Comparison of ENCODE assay signal across 11 cellular contexts in the genomic region with DNA sequence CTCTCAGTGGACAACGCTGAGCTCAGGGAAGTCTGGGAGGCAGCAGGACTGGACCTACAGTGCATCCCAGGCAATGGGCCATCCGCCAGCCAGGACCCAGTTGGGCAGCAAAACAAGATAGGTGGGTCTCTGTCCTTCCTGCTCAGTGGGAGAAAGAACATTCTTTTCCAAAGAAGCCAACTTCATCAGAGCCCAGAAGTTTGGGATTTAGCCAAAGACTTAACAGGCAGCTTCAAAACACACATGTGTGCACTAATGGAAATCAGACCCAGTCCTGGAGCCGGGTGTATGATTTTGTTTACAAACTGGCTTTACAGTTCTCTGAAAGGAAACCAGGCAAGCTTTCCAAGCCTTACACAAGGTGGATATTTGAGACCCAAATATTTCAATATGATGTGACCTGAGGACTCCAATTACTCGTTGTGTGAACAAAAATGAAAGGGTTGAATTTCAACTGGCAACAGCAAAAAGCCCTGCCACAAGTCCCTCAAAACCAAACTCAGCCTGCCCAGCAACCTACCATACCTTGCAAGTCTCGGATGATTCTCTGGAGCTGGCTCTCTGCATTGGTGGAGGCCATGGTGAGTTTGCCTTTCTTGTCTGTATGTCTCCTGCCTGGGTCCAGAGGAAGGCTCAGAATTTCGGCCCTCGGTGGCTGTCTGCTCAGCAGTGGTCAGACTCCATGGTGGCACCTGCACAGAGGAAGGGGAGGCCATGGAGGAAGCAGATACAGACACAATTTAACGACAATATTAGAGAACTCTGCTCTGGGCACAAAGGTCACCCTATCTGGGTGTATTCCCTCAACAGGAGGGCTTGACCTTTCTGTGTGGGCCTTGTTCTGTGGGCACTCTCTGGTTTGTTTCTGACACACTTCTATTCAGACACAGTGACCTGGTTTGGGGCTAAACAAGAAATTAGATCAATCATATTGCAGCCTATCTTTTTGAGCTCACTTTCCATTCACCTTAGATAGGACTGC. TPM values are rescaled to one million over a fixed set of nuclear protein-coding genes. Genes with fewer than 3 reads are reported as not detected.
A peak's percentile ranks its signal among the peaks of the same experiment; 100 is the strongest.
DNase-seq lines count a peak whose midpoint lies in the region; ATAC-seq, FAIRE-seq and TF ChIP-seq lines count a peak whose summit lies in the region.
"Had no signal": no experiment of that assay in that cellular context is flagged by ENCODE, and none has a peak within 500 bp of the region (broad histone marks: within the 10 kb centered on the region; RNA-seq: fewer than 3 reads in every experiment).

No MANE protein-coding gene starts in this region.

- in situ Hi-C loops in K562 (cut with MboI) = no loop called here

- peaks cover 7% of the 10 kb centered on the region for H3K9me1 ChIP-seq in K562 (ENCODE audit: control insufficient read depth, insufficient read depth, low read length)

- CTCF ChIA-PET in K562 (lab: Yijun Ruan, JAX; ENCODE audit: low intra/inter-chr PET ratio) (no interaction called here), OCI-LY7 (lab: Charles Lee; ENCODE audit: unreplicated experiment) (no interaction called here)

- H4K20me1 ChIP-seq in K562 (replicated peaks; ENCODE audit: control insufficient read depth, insufficient read depth, low read length) (peaks cover 27% of the 10 kb centered on the region), OCI-LY7 (ENCODE audit: insufficient read depth, low read length) (no peaks in the 10 kb centered on the region; the same call in 1 of the 2 replicates)

- POLR2A ChIA-PET in K562 (lab: Yijun Ruan, JAX) (interaction anchor here (0.5 to 1.7 kb wide), 8 partner anchors 8 to 113 kb away, joined by 3 to 5 read pairs (median 3); no protein-coding TSS in a partner anchor), OCI-LY7 (lab: Charles Lee) (no interaction called here)

- no peaks in the 10 kb centered on the region for H3K9me3 ChIP-seq in KOPT-K1 (ENCODE audit: insufficient read depth, low read length, poor library complexity, severe bottlenecking)
- no peaks in the 10 kb centered on the region for H3K9me3 ChIP-seq in K562 (replicated peaks; ENCODE audit: control insufficient read depth, insufficient read depth, low read depth, low read length)
- no peaks in the 10 kb centered on the region for H3K9me3 ChIP-seq in OCI-LY7 (ENCODE audit: low read length)

- 66% methylated on average over 8 of the region's 8 CpGs for WGBS in K562 (ENCODE audit: insufficient coverage, low coverage, missing lambda C conversion rate)

- no peaks in the 10 kb centered on the region for H3K9me3 Mint-ChIP-seq in immature natural killer cell
- no peaks in the 10 kb centered on the region for H3K9me3 Mint-ChIP-seq in stimulated activated effector memory CD8-positive, alpha-beta T cell treated with anti-CD3 and anti-CD28 coated beads, Interleukin-12 subunit alpha, Interleukin-12 subunit beta, amount 100 ng/mL, for 72 hours
- H3K9me3 Mint-ChIP-seq: type B pancreatic cell had no signal

- H3K4me1 Mint-ChIP-seq in immature natural killer cell = peaks cover 46 to 65% of the 10 kb centered on the region in 2 donors
- H3K4me1 Mint-ChIP-seq in stimulated activated effector memory CD8-positive, alpha-beta T cell treated with anti-CD3 and anti-CD28 coated beads, Interleukin-12 subunit alpha, Interleukin-12 subunit beta, amount 100 ng/mL, for 72 hours = peaks cover 84% of the 10 kb centered on the region

- H3K4me3 ChIP-seq in K562 = no peak overlapping the region
- H3K4me3 ChIP-seq in OCI-LY7 (ENCODE audit: low read depth, low read length, poor library complexity, severe bottlenecking) = no peak overlapping the region

- FAIRE-seq in K562 (lab: Jason Lieb, UNC) = peak; percentile 23

- H3K27me3 Mint-ChIP-seq in immature natural killer cell (ENCODE audit: low read depth in 3 of 3) = peaks cover 0 to 1% (median 0%) of the 10 kb centered on the region in 3 donors
- H3K27me3 Mint-ChIP-seq: type B pancreatic cell had no signal

- intact Hi-C loops in K562 (cut with micrococcal nuclease) (no loop called here), OCI-LY7 (cut with micrococcal nuclease; ENCODE audit: unreplicated experiment) (no loop called here)

- TF ChIP-seq POLR2A in K562 (conservative IDR thresholded peaks at IDR 0.05) = no peak

- no peaks in the 10 kb centered on the region for H3K27me3 ChIP-seq in K562 (ENCODE audit: control insufficient read depth in 2 of 2, insufficient read depth in 2 of 2, low read length in 2 of 2)

- TF ChIP-seq CTCF in K562 (IDR thresholded peaks at IDR 0.05 in 2 of 3, conservative IDR thresholded peaks at IDR 0.05 in 1 of 3; ENCODE audit: insufficient read depth in 2 of 3, low read depth in 1 of 3, low read length in 3 of 3) (no peak), OCI-LY7 (conservative IDR thresholded peaks at IDR 0.05; ENCODE audit: low read length) (no peak)

- BruUV-seq in K562 (replicated peaks; lab: Mats Ljungman, UMichigan) (no TSS peak), OCI-LY7 (replicated peaks; lab: Mats Ljungman, UMichigan) (no TSS peak)

- peaks cover 39% of the 10 kb centered on the region for H3K79me2 ChIP-seq in K562 (ENCODE audit: control insufficient read depth, insufficient read depth, low read length)
- H3K79me2 ChIP-seq in OCI-LY7 (ENCODE audit: insufficient read depth, low read depth, low read length) = no peaks in the 10 kb centered on the region

- TF ChIP-seq RAD21 in K562 (CRISPR knock-in tag; conservative IDR thresholded peaks at IDR 0.05 in 1 of 2, IDR thresholded peaks at IDR 0.05 in 1 of 2) = no peak

- H2AFZ ChIP-seq in K562 (ENCODE audit: low read depth, low read length) (no peak overlapping the region), OCI-LY7 (ENCODE audit: low read length) (no peak overlapping the region)

- TF ChIP-seq EP300 in K562 (IDR thresholded peaks at IDR 0.05; ENCODE audit: low read length) = no peak

- H3K27ac ChIP-seq in KOPT-K1 (ENCODE audit: low read depth, low read length, poor library complexity, severe bottlenecking) (peak overlapping the region; percentile 2), K562 (ENCODE audit: extremely low read depth, low read depth, low read length) (no peak overlapping the region), OCI-LY7 (ENCODE audit: low read depth, low read length, poor library complexity, severe bottlenecking) (no peak overlapping the region)

- 0 out of 4 replicates have a peak overlapping the region, but pooled peaks of 1 of the 2 experiments have one; percentile 40 for H3K9ac ChIP-seq in K562 (ENCODE audit: insufficient read depth in 1 of 2, low read depth in 2 of 2, low read length in 2 of 2)

- peaks cover 11 to 46% (median 22%) of the 10 kb centered on the region in 3 donors for H3K36me3 Mint-ChIP-seq in immature natural killer cell
- peaks cover 54% of the 10 kb centered on the region for H3K36me3 Mint-ChIP-seq in stimulated activated effector memory CD8-positive, alpha-beta T cell treated with anti-CD3 and anti-CD28 coated beads, Interleukin-12 subunit alpha, Interleukin-12 subunit beta, amount 100 ng/mL, for 72 hours

- no peak overlapping the region for H3K4me3 Mint-ChIP-seq in immature natural killer cell
- peak overlapping the region; percentile 3 for H3K4me3 Mint-ChIP-seq in stimulated activated effector memory CD8-positive, alpha-beta T cell treated with anti-CD3 and anti-CD28 coated beads, Interleukin-12 subunit alpha, Interleukin-12 subunit beta, amount 100 ng/mL, for 72 hours
- H3K4me3 Mint-ChIP-seq: type B pancreatic cell had no signal

- H3K9me2 ChIP-seq in OCI-LY7 (ENCODE audit: insufficient read depth, low read length) = no peaks in the 10 kb centered on the region

- H3K4me1 ChIP-seq in K562 (replicated peaks in 1 of 2; ENCODE audit: control insufficient read depth in 2 of 2, insufficient read depth in 2 of 2, low read length in 2 of 2) = peaks cover 3 to 41% of the 10 kb centered on the region in 2 experiments; a peak in 4 of 5 replicates
- no peaks in the 10 kb centered on the region for H3K4me1 ChIP-seq in OCI-LY7 (ENCODE audit: insufficient read depth, low read length, poor library complexity, severe bottlenecking)

- H3K27ac Mint-ChIP-seq in immature natural killer cell = peak overlapping the region in 4 of 6 donors; percentile 14 to 56 (median 40)
- H3K27ac Mint-ChIP-seq in stimulated activated effector memory CD8-positive, alpha-beta T cell treated with anti-CD3 and anti-CD28 coated beads, Interleukin-12 subunit alpha, Interleukin-12 subunit beta, amount 100 ng/mL, for 72 hours = peak overlapping the region; percentile 81
- H3K27ac Mint-ChIP-seq: type B pancreatic cell had no signal

- H3K36me3 ChIP-seq in KOPT-K1 (ENCODE audit: insufficient read depth, low read length) (peaks cover 71% of the 10 kb centered on the region), K562 (ENCODE audit: control insufficient read depth, insufficient read depth, low read length) (peaks cover 55% of the 10 kb centered on the region), OCI-LY7 (ENCODE audit: insufficient read depth, low read length) (peaks cover 52% of the 10 kb centered on the region)

- no peak for DNase-seq in K562 (ENCODE audit: extremely low read depth in 1 of 4, low spot score in 3 of 4)
- DNase-seq in immature natural killer cell = no peak
- DNase-seq in stimulated activated effector memory CD8-positive, alpha-beta T cell treated with anti-CD3 and anti-CD28 coated beads, Interleukin-12 subunit alpha, Interleukin-12 subunit beta, amount 100 ng/mL, for 72 hours (ENCODE audit: low spot score in 2 of 2) = no peak
- DNase-seq in activated CD4-positive, CD25-positive, alpha-beta regulatory T cell treated with anti-CD3 and anti-CD28 coated beads, Interleukin-2, amount 50 U/mL, for 72 hours = no peak
- DNase-seq in NCI-H2227 treated with DMSO at 0.1 percent for 48 hours (lab: John Stamatoyannopoulos, UW) = no peak
- no peak for DNase-seq in OCI-LY7 (ENCODE audit: low spot score)
- DNase-seq: caudate nucleus, NCI-H524 had no signal

- H3K4me2 ChIP-seq in K562 (ENCODE audit: insufficient read depth, low read length) (no peak overlapping the region), OCI-LY7 (ENCODE audit: low read length) (no peak overlapping the region)

- no peak for ATAC-seq in K562
- no peak for ATAC-seq in stimulated activated effector memory CD8-positive, alpha-beta T cell treated with anti-CD3 and anti-CD28 coated beads, Interleukin-12 subunit alpha, Interleukin-12 subunit beta, amount 100 ng/mL, for 72 hours

RNA-seq across cellular contexts. Expression of a gene that starts 11.0 kb away (rescaled TPM):
- total RNA-seq in K562 (2011; cell fraction: chromatin; rRNA removed; ENCODE audit: low replicate concordance) = 31.3 and 41.9 TPM in 2 replicates
- 26.8 and 33.7 TPM in 2 replicates for total RNA-seq in K562 (2011; cell fraction: nucleolus; rRNA removed)
- 26.5 and 30.9 TPM in 2 replicates for total RNA-seq in K562 (2011; cell fraction: nucleoplasm; rRNA removed)
- total RNA-seq in K562 (2014; rRNA removed) (6.7 and 7.9 TPM in 2 replicates), K562 (2014; rRNA removed; fragmentation: Illumina TruSeq; extraction: Trizol) (7.4 and 8.3 TPM in 2 replicates), K562 (2015; rRNA removed; fragmentation: Illumina TruSeq; extraction: Trizol) (8.6 and 9.1 TPM in 2 replicates), K562 (2021) (11.8 and 13.8 TPM in 2 replicates), OCI-LY7 (2022) (15.2 and 15.9 TPM in 2 replicates)
- polyA plus RNA-seq in K562 (2011; rRNA removed) (7.2 and 7.7 TPM in 2 replicates), K562 (2014; fragmentation: Illumina TruSeq; extraction: Trizol) (10.6 and 11.1 TPM in 2 replicates), K562 (2014; fragmentation: Nextera tagmentation; extraction: Ambion mirVana) (1 to 10 TPM; 2.1 to 3.0 TPM), K562 (2014; rRNA removed) (7.4 and 9.6 TPM in 2 replicates), immature natural killer cell (1 to 10 TPM in 2 of 3 donors, under 1 TPM in 1; 0.22 to 6.1 (median 2.1) TPM)
- polyA plus RNA-seq in K562 (2011; cell fraction: cytosol; rRNA removed) = 7.5 and 8.3 TPM in 2 replicates
- polyA plus RNA-seq in K562 (2011; cell fraction: nucleus; rRNA removed) = 15.5 and 25.2 TPM in 2 replicates
- polyA plus RNA-seq in K562 (2012) = 5.4 and 7.1 TPM in 2 replicates
- 13.2 and 13.9 TPM in 2 replicates for polyA minus RNA-seq in K562 (2011; rRNA and poly(A)+ RNA removed)
- polyA minus RNA-seq in K562 (2011; cell fraction: cytosol; rRNA and poly(A)+ RNA removed) = 7.2 and 8.5 TPM in 2 replicates
- 28.9 and 29.5 TPM in 2 replicates for polyA minus RNA-seq in K562 (2011; cell fraction: nucleus; rRNA and poly(A)+ RNA removed)
- total RNA-seq in OCI-LY7 (2014; rRNA removed; shearing (Covaris generic)) = 7.0 and 9.4 TPM in 2 replicates

RNA-seq across cellular contexts. Expression of a gene that starts 41.4 kb away (rescaled TPM):
- total RNA-seq in K562 (2011; cell fraction: chromatin; rRNA removed; ENCODE audit: low replicate concordance) = not detected in 2 replicates
- not detected in 2 replicates for total RNA-seq in K562 (2011; cell fraction: nucleolus; rRNA removed)
- not detected in 2 replicates for total RNA-seq in K562 (2011; cell fraction: nucleoplasm; rRNA removed)
- total RNA-seq in K562 (2014; rRNA removed) = not detected in 2 replicates
- total RNA-seq in K562 (2014; rRNA removed; fragmentation: Illumina TruSeq; extraction: Trizol) = not detected in 2 replicates
- not detected in 2 replicates for total RNA-seq in K562 (2015; rRNA removed; fragmentation: Illumina TruSeq; extraction: Trizol)
- total RNA-seq in K562 (2021) = not detected in 2 replicates
- polyA plus RNA-seq in K562 (2011; rRNA removed) = not detected in 2 replicates
- polyA plus RNA-seq in K562 (2011; cell fraction: cytosol; rRNA removed) = not detected in 2 replicates
- polyA plus RNA-seq in K562 (2011; cell fraction: nucleus; rRNA removed) = not detected in 2 replicates
- polyA plus RNA-seq in K562 (2012) = 0.12 and 0.16 TPM in 2 replicates
- not detected in 2 replicates for polyA plus RNA-seq in K562 (2014; fragmentation: Illumina TruSeq; extraction: Trizol)
- under 1 TPM in 1 of 2 experiments, not detected in 1; 0.28 TPM for polyA plus RNA-seq in K562 (2014; fragmentation: Nextera tagmentation; extraction: Ambion mirVana)
- polyA plus RNA-seq in K562 (2014; rRNA removed) = not detected in 2 replicates
- polyA minus RNA-seq in K562 (2011; rRNA and poly(A)+ RNA removed) = not detected in 2 replicates
- polyA minus RNA-seq in K562 (2011; cell fraction: cytosol; rRNA and poly(A)+ RNA removed) = not detected in 2 replicates
- polyA minus RNA-seq in K562 (2011; cell fraction: nucleus; rRNA and poly(A)+ RNA removed) = not detected in 2 replicates
- polyA plus RNA-seq in immature natural killer cell = 10 to 100 TPM in 1 of 3 donors, 1 to 10 TPM in 2; 2.7 to 14.7 (median 8.5) TPM
- total RNA-seq in OCI-LY7 (2014; rRNA removed; shearing (Covaris generic)) = not detected in 2 replicates
- not detected in 2 replicates for total RNA-seq in OCI-LY7 (2022)
- total RNA-seq: LHCN-M2 had no signal

RNA-seq across cellular contexts. Expression of a gene that starts 42.7 kb away (rescaled TPM):
- total RNA-seq in K562 (2011; cell fraction: chromatin; rRNA removed; ENCODE audit: low replicate concordance) = not detected in 2 replicates
- not detected in 2 replicates for total RNA-seq in K562 (2011; cell fraction: nucleolus; rRNA removed)
- total RNA-seq in K562 (2011; cell fraction: nucleoplasm; rRNA removed) = not detected in 2 replicates
- total RNA-seq in K562 (2014; rRNA removed) (not detected in 2 replicates), K562 (2014; rRNA removed; fragmentation: Illumina TruSeq; extraction: Trizol) (not detected in 2 replicates), K562 (2015; rRNA removed; fragmentation: Illumina TruSeq; extraction: Trizol) (not detected in 2 replicates), K562 (2021) (not detected in 2 replicates), OCI-LY7 (2022) (not detected in 2 replicates)
- polyA plus RNA-seq in K562 (2011; rRNA removed) (not detected in 2 replicates), K562 (2014; fragmentation: Illumina TruSeq; extraction: Trizol) (not detected in 2 replicates), K562 (2014; fragmentation: Nextera tagmentation; extraction: Ambion mirVana) (not detected), K562 (2014; rRNA removed) (not detected in 2 replicates), immature natural killer cell (under 1 TPM in 2 of 3 donors, not detected in 1; 0.04 to 0.26 TPM)
- not detected in 2 replicates for polyA plus RNA-seq in K562 (2011; cell fraction: cytosol; rRNA removed)
- not detected in 2 replicates for polyA plus RNA-seq in K562 (2011; cell fraction: nucleus; rRNA removed)
- polyA plus RNA-seq in K562 (2012) = not detected in 2 replicates
- not detected in 2 replicates for polyA minus RNA-seq in K562 (2011; rRNA and poly(A)+ RNA removed)
- not detected in 2 replicates for polyA minus RNA-seq in K562 (2011; cell fraction: cytosol; rRNA and poly(A)+ RNA removed)
- polyA minus RNA-seq in K562 (2011; cell fraction: nucleus; rRNA and poly(A)+ RNA removed) = not detected in 2 replicates
- total RNA-seq in OCI-LY7 (2014; rRNA removed; shearing (Covaris generic)) = not detected in 2 replicates
